In genomic region chr2:118103963-118104942, GRCh38 we compare ENCODE assay signal across 10 cellular contexts. TPM values are rescaled to one million over a fixed set of nuclear protein-coding genes. Genes with fewer than 3 reads are reported as not detected.
DNase-seq lines count a peak whose midpoint lies in the region; ATAC-seq, FAIRE-seq and TF ChIP-seq lines count a peak whose summit lies in the region.
"Had no signal": no experiment of that assay in that cellular context is flagged by ENCODE, and none has a peak within 500 bp of the region (broad histone marks: within the 10 kb centered on the region; RNA-seq: fewer than 3 reads in every experiment).

No MANE protein-coding gene starts in this region.

- peaks cover 68% of the 10 kb centered on the region for H4K20me1 ChIP-seq in HepG2 (ENCODE audit: insufficient read depth, low read length)
- peaks cover 92% of the 10 kb centered on the region for H4K20me1 ChIP-seq in smooth muscle cell (ENCODE audit: low read depth)

- intact Hi-C loops in HepG2 (cut with micrococcal nuclease; ENCODE audit: unreplicated experiment): no loop called here

- TF ChIP-seq CTCF in HepG2 (CRISPR knock-in tag; IDR thresholded peaks at IDR 0.05): no peak
- no peak for TF ChIP-seq CTCF in smooth muscle cell (IDR thresholded peaks at IDR 0.05; ENCODE audit: borderline replicate concordance, insufficient read depth, poor library complexity, severe bottlenecking)

- DNase-seq in HepG2 (ENCODE audit: low spot score) (no peak), NCI-H2196 (lab: John Stamatoyannopoulos, UW; ENCODE audit: unreplicated experiment) (no peak), smooth muscle cell (lab: John Stamatoyannopoulos, UW; ENCODE audit: unreplicated experiment) (no peak), NCI-H69 (lab: John Stamatoyannopoulos, UW) (no peak)
- DNase-seq in activated naive CD4-positive, alpha-beta T cell (lab: John Stamatoyannopoulos, UW): no peak
- DNase-seq: lower lobe of right lung, sigmoid colon had no signal

- H3K9me3 ChIP-seq in HepG2 (ENCODE audit: low read length): no peaks in the 10 kb centered on the region
- H3K9me3 ChIP-seq in smooth muscle cell (replicated peaks; ENCODE audit: low read depth): no peaks in the 10 kb centered on the region
- H3K9me3 ChIP-seq: lower lobe of right lung, sigmoid colon had no signal

- H3K9ac ChIP-seq in HepG2 (ENCODE audit: insufficient read depth, low read depth, low read length) (no peak overlapping the region), smooth muscle cell (ENCODE audit: low read depth) (no peak overlapping the region)

- 91% methylated on average over 2 of the region's 2 CpGs for WGBS in HepG2 (ENCODE audit: low lambda C conversion rate)
- 97% methylated on average over 2 of the region's 2 CpGs for WGBS in smooth muscle cell (ENCODE audit: low lambda C conversion rate)

- H2AFZ ChIP-seq in HepG2 (ENCODE audit: low read length) (no peak overlapping the region), smooth muscle cell (ENCODE audit: low read depth) (no peak overlapping the region)

- FAIRE-seq in HepG2 (lab: Jason Lieb, UNC): no peak

- H3K4me3 ChIP-seq in HepG2 (replicated peaks in 1 of 3; ENCODE audit: insufficient read depth in 1 of 3, low read depth in 2 of 3, low read length in 3 of 3) (no peak overlapping the region), smooth muscle cell (no peak overlapping the region)
- H3K4me3 ChIP-seq: lower lobe of right lung, sigmoid colon had no signal

- no peak for TF ChIP-seq POLR2A in HepG2 (IDR thresholded peaks at IDR 0.05; ENCODE audit: insufficient read depth in 1 of 2, low read depth in 2 of 2, low read length in 2 of 2)

- POLR2A ChIA-PET in HepG2 (lab: Yijun Ruan, JAX): no interaction called here

- H3K79me2 ChIP-seq in HepG2 (ENCODE audit: insufficient read depth, low read length): peaks cover 62% of the 10 kb centered on the region
- H3K79me2 ChIP-seq in smooth muscle cell (ENCODE audit: low read depth): peaks cover 5% of the 10 kb centered on the region

- CTCF ChIA-PET in HepG2 (lab: Yijun Ruan, JAX; ENCODE audit: low intra/inter-chr PET ratio, low total read pairs): no interaction called here

- H3F3A ChIP-seq in smooth muscle cell (ENCODE audit: low read depth): no peaks in the 10 kb centered on the region

- H3K4me1 ChIP-seq in HepG2 (ENCODE audit: insufficient read depth, low read length): peaks cover 1% of the 10 kb centered on the region; the same call in 1 of the 2 replicates
- no peaks in the 10 kb centered on the region for H3K4me1 ChIP-seq in smooth muscle cell (ENCODE audit: low read depth)
- H3K4me1 ChIP-seq: sigmoid colon had no signal

- H3K4me2 ChIP-seq in HepG2 (ENCODE audit: low read depth, low read length) (no peak overlapping the region), smooth muscle cell (no peak overlapping the region)

- H3K27ac ChIP-seq in HepG2 (ENCODE audit: extremely low read length, insufficient read depth, low read length): no peak overlapping the region
- no peak overlapping the region for H3K27ac ChIP-seq in smooth muscle cell (ENCODE audit: low read depth)
- H3K27ac ChIP-seq: lower lobe of right lung, sigmoid colon had no signal

- H3K27me3 ChIP-seq in HepG2 (ENCODE audit: control insufficient read depth in 1 of 2, insufficient read depth in 2 of 2, low read length in 2 of 2) (no peaks in the 10 kb centered on the region), smooth muscle cell (ENCODE audit: low read depth) (no peaks in the 10 kb centered on the region)
- H3K27me3 ChIP-seq: sigmoid colon had no signal

- H3K36me3 ChIP-seq in HepG2 (replicated peaks in 1 of 2; ENCODE audit: control insufficient read depth in 1 of 2, insufficient read depth in 2 of 2, low read length in 2 of 2) (peaks cover 28 to 97% of the 10 kb centered on the region in 2 experiments), smooth muscle cell (ENCODE audit: low read depth) (peaks cover 28% of the 10 kb centered on the region)

- in situ Hi-C loops in HepG2 (cut with HindIII; ENCODE audit: extremely low pct_ligation_motif_present, low pct_unique_long_range_greater_than_20kb): no loop called here

- TF ChIP-seq RAD21 in HepG2 (CRISPR knock-in tag; IDR thresholded peaks at IDR 0.05): no peak

- ATAC-seq in GM18870 (IDR thresholded peaks at IDR 0.05; ENCODE audit: unreplicated experiment) (peak; percentile 99), GM21528 (IDR thresholded peaks at IDR 0.05; ENCODE audit: low FRiP score, unreplicated experiment) (peak; percentile 97), HG03139 (IDR thresholded peaks at IDR 0.05; ENCODE audit: unreplicated experiment) (peak; percentile 96), HepG2 (no peak)

- TF ChIP-seq EP300 in HepG2 (IDR thresholded peaks at IDR 0.05; ENCODE audit: low read depth in 2 of 2, low read length in 2 of 2) (no peak), HepG2 (CRISPR knock-in tag; IDR thresholded peaks at IDR 0.05; ENCODE audit: borderline replicate concordance) (no peak)

- BruUV-seq in HepG2 (replicated peaks; lab: Mats Ljungman, UMichigan): no TSS peak

TF ChIP-seq in HepG2, 621 proteins besides CTCF, POLR2A, EP300 and RAD21 (continues in another document):
- TF ChIP-seq ZMAT5 (CRISPR knock-in tag; IDR thresholded peaks at IDR 0.05; ENCODE audit: borderline replicate concordance, low read depth) (no peak), POLR2G (IDR thresholded peaks at IDR 0.05; ENCODE audit: low read depth, low read length) (peak; percentile 49; the same call in 1 of the 2 replicates), DNMT3B (CRISPR knock-in tag; conservative IDR thresholded peaks at IDR 0.05) (no peak), ATF5 (CRISPR knock-in tag; IDR thresholded peaks at IDR 0.05; ENCODE audit: low read depth) (no peak), ZNF230 (CRISPR knock-in tag; IDR thresholded peaks at IDR 0.05) (no peak), ATF1 (CRISPR knock-in tag; IDR thresholded peaks at IDR 0.05) (no peak), RBAK (CRISPR knock-in tag; IDR thresholded peaks at IDR 0.05) (no peak), ELF1 (CRISPR knock-in tag; IDR thresholded peaks at IDR 0.05) (0 out of 2 replicates have a peak, but pooled peaks have one; percentile 15), MEF2D (CRISPR knock-in tag; IDR thresholded peaks at IDR 0.05) (no peak), ZBTB21 (CRISPR knock-in tag; IDR thresholded peaks at IDR 0.05) (no peak), CBX5 (CRISPR knock-in tag; IDR thresholded peaks at IDR 0.05; ENCODE audit: borderline replicate concordance) (no peak), ZNF496 (CRISPR knock-in tag; IDR thresholded peaks at IDR 0.05; ENCODE audit: insufficient replicate concordance) (no peak), GLMP (CRISPR knock-in tag; IDR thresholded peaks at IDR 0.05; ENCODE audit: borderline replicate concordance) (no peak), GLI4 (CRISPR knock-in tag; IDR thresholded peaks at IDR 0.05; ENCODE audit: borderline replicate concordance) (no peak), ZC3H13 (CRISPR knock-in tag; IDR thresholded peaks at IDR 0.05) (no peak), ZNF235 (CRISPR knock-in tag; IDR thresholded peaks at IDR 0.05; ENCODE audit: borderline replicate concordance) (no peak), POLR2AphosphoS5 (IDR thresholded peaks at IDR 0.05; ENCODE audit: low read depth, low read length) (peak; percentile 30), ZNF274 (CRISPR knock-in tag; IDR thresholded peaks at IDR 0.05) (no peak), RBM22 (optimal IDR thresholded peaks at IDR 0.05; ENCODE audit: low read length) (peak; percentile 77)

RNA-seq across cellular contexts. Expression of gene INSIG2, which starts 16.0 kb away (rescaled TPM):
- total RNA-seq in HepG2 (2016; rRNA removed; fragmentation: Illumina TruSeq; extraction: Trizol) (54.6 and 73.5 TPM in 2 replicates), smooth muscle cell (51.6 and 71.1 TPM in 2 replicates)
- total RNA-seq in HepG2 (2016; cell fraction: cytosol; rRNA removed; fragmentation: Illumina TruSeq; extraction: Trizol; ENCODE audit: low read depth): 42.1 and 49.7 TPM in 2 replicates
- total RNA-seq in HepG2 (2016; cell fraction: insoluble cytoplasmic fraction; rRNA removed; fragmentation: Illumina TruSeq; extraction: Trizol): 62.3 and 69.8 TPM in 2 replicates
- total RNA-seq in HepG2 (2016; cell fraction: membrane; rRNA removed; fragmentation: Illumina TruSeq; extraction: Trizol): 63.4 and 67.9 TPM in 2 replicates
- total RNA-seq in HepG2 (2016; cell fraction: nucleus; rRNA removed; fragmentation: Illumina TruSeq; extraction: Trizol): 85.3 and 102 TPM in 2 replicates
- polyA plus RNA-seq in HepG2 (2011; rRNA removed) (316 and 481 TPM in 2 replicates), smooth muscle cell (73.1 and 85.6 TPM in 2 replicates)
- polyA plus RNA-seq in HepG2 (2011; cell fraction: cytosol; rRNA removed): 173 and 253 TPM in 2 replicates
- 137 and 144 TPM in 2 replicates for polyA plus RNA-seq in HepG2 (2011; cell fraction: nucleus; rRNA removed)
- 326 and 528 TPM in 2 replicates for polyA plus RNA-seq in HepG2 (2012)
- 54.6 and 62.8 TPM in 2 replicates for polyA plus RNA-seq in HepG2 (2016; cell fraction: cytosol; fragmentation: Illumina TruSeq; extraction: Trizol; ENCODE audit: low read depth)
- polyA plus RNA-seq in HepG2 (2016; cell fraction: insoluble cytoplasmic fraction; fragmentation: Illumina TruSeq; extraction: Trizol; ENCODE audit: low read depth): 59.5 and 66.9 TPM in 2 replicates
- 65.7 and 73.3 TPM in 2 replicates for polyA plus RNA-seq in HepG2 (2016; cell fraction: membrane; fragmentation: Illumina TruSeq; extraction: Trizol; ENCODE audit: low read depth)
- polyA plus RNA-seq in HepG2 (2016; cell fraction: nucleus; fragmentation: Illumina TruSeq; extraction: Trizol; ENCODE audit: insufficient read depth, low read depth): 147 and 181 TPM in 2 replicates
- 1.5 and 94.5 TPM in 2 replicates for polyA minus RNA-seq in HepG2 (2011; rRNA and poly(A)+ RNA removed; ENCODE audit: low replicate concordance)
- polyA minus RNA-seq in HepG2 (2011; cell fraction: cytosol; rRNA and poly(A)+ RNA removed): 66.4 and 81.9 TPM in 2 replicates
- 257 and 299 TPM in 2 replicates for polyA minus RNA-seq in HepG2 (2011; cell fraction: nucleus; rRNA and poly(A)+ RNA removed)
